In the genomic region with DNA sequence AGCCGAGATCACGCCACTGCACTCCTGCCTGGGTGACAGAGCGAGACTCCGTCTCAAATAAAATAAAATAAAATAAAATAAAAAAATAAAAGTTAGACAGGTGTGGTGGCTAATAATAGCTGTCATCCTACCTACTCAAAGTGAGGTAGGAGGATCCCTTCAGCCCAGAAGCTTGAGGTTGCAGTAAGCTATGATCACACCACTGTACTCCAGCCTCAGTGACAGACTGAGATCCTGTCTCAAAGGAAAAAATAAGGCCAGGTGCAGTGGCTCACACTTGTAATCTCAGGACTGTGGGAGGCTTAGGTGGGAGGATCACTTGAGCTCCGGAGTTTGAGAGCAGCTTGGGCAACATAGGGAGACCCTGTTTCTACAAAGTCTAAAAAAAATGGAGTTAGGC, we compare ENCODE assay signal across 29 cellular contexts. TPM values are rescaled to one million over a fixed set of nuclear protein-coding genes. Genes with fewer than 3 reads are reported as not detected.
"Had no signal": no experiment of that assay in that cellular context is flagged by ENCODE, and none has a peak within 500 bp of the region (broad histone marks: within the 10 kb centered on the region; RNA-seq: fewer than 3 reads in every experiment).

No MANE protein-coding gene starts in this region.

- H3K4me1 Mint-ChIP-seq: nephron; stimulated activated effector memory CD8-positive, alpha-beta T cell treated with anti-CD3 and anti-CD28 coated beads, Interleukin-12 subunit alpha, Interleukin-12 subunit beta, amount 100 ng/mL, for 72 hours had no signal

- ATAC-seq: naive thymus-derived CD4-positive, alpha-beta T cell; natural killer cell; pancreas; right cardiac atrium; right lobe of liver; stimulated activated effector memory CD8-positive, alpha-beta T cell treated with anti-CD3 and anti-CD28 coated beads, Interleukin-12 subunit alpha, Interleukin-12 subunit beta, amount 100 ng/mL, for 72 hours; stimulated activated naive B cell treated with anti-CD40 and anti-IgM and Interleukin-4, amounts not matched to agents 10 μg/mL and 1 μg/mL and 100 μg/mL, for 72 hours had no signal

- H3K27me3 Mint-ChIP-seq: naive thymus-derived CD4-positive, alpha-beta T cell; stimulated activated naive B cell treated with anti-CD40 and anti-IgM and Interleukin-4, amounts not matched to agents 10 μg/mL and 1 μg/mL and 100 μg/mL, for 72 hours; stimulated activated naive CD8-positive, alpha-beta T cell treated with anti-CD3 and anti-CD28 coated beads, Interleukin-15, Interleukin-2, amounts not matched to agents 100 ng/mL and 50 ng/mL, for 24 hours had no signal

- DNase-seq: naive thymus-derived CD4-positive, alpha-beta T cell; natural killer cell; right cardiac atrium; right lobe of liver; sigmoid colon; small intestine; stimulated activated CD4-positive, alpha-beta T cell treated with anti-CD3 and anti-CD28 coated beads, Interleukin-15, amount 100 ng/mL, for 24 hours; stimulated activated CD4-positive, alpha-beta T cell treated with anti-CD3 and anti-CD28 coated beads, Interleukin-2, amount 100 ng/mL, for 24 hours; stimulated activated CD4-positive, alpha-beta T cell treated with anti-CD3 and anti-CD28 coated beads, Interleukin-2, amount 100 ng/mL, for 48 hours; stimulated activated CD4-positive, alpha-beta T cell treated with anti-CD3 and anti-CD28 coated beads, Interleukin-4, amount 100 ng/mL, for 24 hours; stimulated activated naive B cell treated with anti-CD40 and anti-IgM and Interleukin-4, amounts not matched to agents 10 μg/mL and 1 μg/mL and 100 μg/mL, for 72 hours; stimulated activated naive CD4-positive, alpha-beta T cell treated with Interleukin-2 at 50 U/mL for 16 hours; stomach; thyroid gland; trophoblast cell; upper lobe of left lung had no signal

- H3K27ac Mint-ChIP-seq: natural killer cell; nephron; stimulated activated effector memory CD8-positive, alpha-beta T cell treated with anti-CD3 and anti-CD28 coated beads, Interleukin-12 subunit alpha, Interleukin-12 subunit beta, amount 100 ng/mL, for 72 hours; stimulated activated naive B cell treated with anti-CD40 and anti-IgM and Interleukin-4, amounts not matched to agents 10 μg/mL and 1 μg/mL and 100 μg/mL, for 72 hours; stimulated activated naive CD8-positive, alpha-beta T cell treated with anti-CD3 and anti-CD28 coated beads, Interleukin-15, Interleukin-2, amounts not matched to agents 100 ng/mL and 50 ng/mL, for 24 hours had no signal

- H3K9me3 Mint-ChIP-seq: naive thymus-derived CD4-positive, alpha-beta T cell; natural killer cell; nephron; stimulated activated effector memory CD8-positive, alpha-beta T cell treated with anti-CD3 and anti-CD28 coated beads, Interleukin-12 subunit alpha, Interleukin-12 subunit beta, amount 100 ng/mL, for 72 hours; stimulated activated naive B cell treated with anti-CD40 and anti-IgM and Interleukin-4, amounts not matched to agents 10 μg/mL and 1 μg/mL and 100 μg/mL, for 72 hours; stimulated activated naive CD8-positive, alpha-beta T cell treated with anti-CD3 and anti-CD28 coated beads, Interleukin-15, Interleukin-2, amounts not matched to agents 100 ng/mL and 50 ng/mL, for 24 hours had no signal

- H3K4me3 Mint-ChIP-seq: naive thymus-derived CD4-positive, alpha-beta T cell; natural killer cell; nephron; stimulated activated effector memory CD8-positive, alpha-beta T cell treated with anti-CD3 and anti-CD28 coated beads, Interleukin-12 subunit alpha, Interleukin-12 subunit beta, amount 100 ng/mL, for 72 hours; stimulated activated naive B cell treated with anti-CD40 and anti-IgM and Interleukin-4, amounts not matched to agents 10 μg/mL and 1 μg/mL and 100 μg/mL, for 72 hours; stimulated activated naive CD8-positive, alpha-beta T cell treated with anti-CD3 and anti-CD28 coated beads, Interleukin-15, Interleukin-2, amounts not matched to agents 100 ng/mL and 50 ng/mL, for 24 hours had no signal

RNA-seq across cellular contexts. Expression of a gene that starts 18.8 kb away (rescaled TPM):
- total RNA-seq: naive thymus-derived CD4-positive, alpha-beta T cell; natural killer cell; osteocyte; pancreas; posterior vena cava; pulmonary artery endothelial cell; renal cortical epithelial cell; right cardiac atrium; stomach; subcutaneous adipose tissue; temporal lobe; thyroid gland; ureter; vagina had no signal
- polyA plus RNA-seq: naive thymus-derived CD4-positive, alpha-beta T cell; neural cell; pancreas; right cardiac atrium had no signal
